1 cellular context compared by ENCODE assay signal in the genomic region with DNA sequence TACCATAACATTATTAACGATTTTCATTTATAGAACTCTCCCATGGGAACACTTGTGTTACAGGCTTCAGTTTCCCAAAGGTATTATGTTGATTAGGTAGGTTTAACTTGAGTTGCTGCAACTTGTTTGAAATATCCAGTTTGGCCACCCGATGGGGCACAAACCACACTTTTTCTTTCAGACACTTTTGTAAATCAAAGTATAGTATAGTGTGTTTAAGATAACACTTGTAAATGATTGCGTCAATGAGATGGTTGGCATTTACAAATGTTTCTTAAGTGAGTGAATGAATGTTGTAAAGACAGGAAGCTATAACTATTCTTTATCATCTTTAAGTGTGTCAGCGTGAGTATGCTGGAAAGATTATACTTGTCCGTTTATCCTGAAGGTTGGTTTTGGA.
TF ChIP-seq lines count a peak whose summit lies in the region.

No MANE protein-coding gene starts in this region.

TF ChIP-seq in endothelial cell of umbilical vein, 7 proteins besides CTCF, POLR2A, EP300 and RAD21 (continued from another document):
- TF ChIP-seq GATA2 (IDR thresholded peaks at IDR 0.05; ENCODE audit: insufficient read depth, insufficient read length, low read depth, low read length) (no peak), EZH2 (IDR thresholded peaks at IDR 0.05; ENCODE audit: borderline replicate concordance, low read depth, low read length, severe bottlenecking) (no peak), JUN (IDR thresholded peaks at IDR 0.05; ENCODE audit: borderline replicate concordance, insufficient read depth, insufficient read length, low read depth) (no peak), FOS (IDR thresholded peaks at IDR 0.05; ENCODE audit: borderline replicate concordance, insufficient read depth, low read length) (no peak), MAX (IDR thresholded peaks at IDR 0.05; ENCODE audit: insufficient read depth, insufficient read length) (no peak)
